ENCODE assay signal across 22 cellular contexts in the genomic region with DNA sequence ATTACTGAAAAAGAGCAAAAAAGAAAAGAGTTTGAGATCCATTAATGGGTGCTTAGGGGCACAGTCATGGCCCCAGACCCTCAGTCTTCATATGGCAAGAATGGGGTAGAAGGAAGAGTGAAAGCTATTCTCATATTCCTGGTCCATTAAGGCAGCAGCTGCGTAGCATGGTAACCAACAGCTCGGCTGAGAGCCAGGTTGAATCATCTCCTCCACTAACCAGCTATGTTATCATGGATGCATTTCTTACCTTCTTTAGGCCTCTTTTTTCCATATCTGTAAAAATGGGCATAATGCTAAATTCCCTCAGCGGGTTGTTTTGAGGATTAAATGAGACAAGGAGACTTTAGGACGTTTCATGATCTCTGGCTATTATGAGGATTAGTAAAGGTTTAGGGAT. TPM values are rescaled to one million over a fixed set of nuclear protein-coding genes. Genes with fewer than 3 reads are reported as not detected.
A peak's percentile ranks its signal among the peaks of the same experiment; 100 is the strongest.
DNase-seq lines count a peak whose midpoint lies in the region; ATAC-seq and TF ChIP-seq lines count a peak whose summit lies in the region.
"Had no signal": no experiment of that assay in that cellular context is flagged by ENCODE, and none has a peak within 500 bp of the region (broad histone marks: within the 10 kb centered on the region; RNA-seq: fewer than 3 reads in every experiment).

No MANE protein-coding gene starts in this region.

- no peak overlapping the region for H3K4me3 Mint-ChIP-seq in stimulated activated naive CD8-positive, alpha-beta T cell treated with anti-CD3 and anti-CD28 coated beads, Interleukin-15, amount 100 ng/mL, for 72 hours

- H3K27ac ChIP-seq in WERI-Rb-1, result 0 out of 2 replicates have a peak overlapping the region, but pooled peaks have one; percentile 9
- H3K27ac ChIP-seq: C4-2B, KMS-11, ovary had no signal

- no peak overlapping the region for H3K4me3 ChIP-seq in WERI-Rb-1 (ENCODE audit: low read depth, low read length)
- no peak overlapping the region for H3K4me3 ChIP-seq in fibroblast of mammary gland (ENCODE audit: control insufficient read depth, low read depth, low read length)
- H3K4me3 ChIP-seq: body of pancreas, hepatocyte, ovary, thoracic aorta had no signal

- DNase-seq in HT1080 (ENCODE audit: low read depth) (peak; percentile 61), WERI-Rb-1 (no peak), fibroblast of mammary gland (ENCODE audit: low read depth) (peak; percentile 67), superior temporal gyrus (ENCODE audit: extremely low spot score) (peak; percentile 35), HT-29 (ENCODE audit: low spot score) (no peak), Kasumi-1 (lab: John Stamatoyannopoulos, UW) (no peak)
- DNase-seq in stimulated activated naive CD8-positive, alpha-beta T cell treated with anti-CD3 and anti-CD28 coated beads, Interleukin-15, amount 100 ng/mL, for 72 hours, result no peak
- DNase-seq: activated CD4-positive, CD25-positive, alpha-beta regulatory T cell treated with anti-CD3 and anti-CD28 coated beads, Interleukin-2, amount 50 U/mL, for 72 hours; activated CD8-positive, alpha-beta memory T cell treated with anti-CD3 and anti-CD28 coated beads, Interleukin-2, amount 50 U/mL, for 48 hours; activated gamma-delta T cell treated with Interleukin-2 at 50 U/mL for 16 hours; DMS53; NCI-H1436; NK-92 treated with Interleukin-12 subunit alpha and Interleukin-12 subunit beta, amount 100 ng/mL, for 24 hours; SIG-M5; stimulated activated CD4-positive, alpha-beta T cell treated with anti-CD3 and anti-CD28 coated beads, Interleukin-4, amount 100 ng/mL, for 24 hours had no signal

- no peaks in the 10 kb centered on the region for H3K9me3 Mint-ChIP-seq in stimulated activated naive CD8-positive, alpha-beta T cell treated with anti-CD3 and anti-CD28 coated beads, Interleukin-15, amount 100 ng/mL, for 72 hours
- H3K9me3 Mint-ChIP-seq: T-helper 2 cell treated with Interferon-gamma antibody and Interleukin-4, amounts not matched to agents 5 μg/mL and 100 μg/mL, for 36 hours had no signal

- H3K36me3 ChIP-seq in WERI-Rb-1, result no peaks in the 10 kb centered on the region
- H3K36me3 ChIP-seq: ovary, thoracic aorta had no signal

- no peak for ATAC-seq in stimulated activated naive CD8-positive, alpha-beta T cell treated with anti-CD3 and anti-CD28 coated beads, Interleukin-15, amount 100 ng/mL, for 72 hours

- peaks cover 29% of the 10 kb centered on the region for H3K4me1 Mint-ChIP-seq in stimulated activated naive CD8-positive, alpha-beta T cell treated with anti-CD3 and anti-CD28 coated beads, Interleukin-15, amount 100 ng/mL, for 72 hours

- TF ChIP-seq CTCF in WERI-Rb-1 (IDR thresholded peaks at IDR 0.05; ENCODE audit: low read depth, low read length) (no peak), fibroblast of mammary gland (conservative IDR thresholded peaks at IDR 0.05; ENCODE audit: control insufficient read depth, insufficient read depth, low read depth, low read length) (no peak)

- H3K27me3 ChIP-seq in WERI-Rb-1 (ENCODE audit: insufficient read depth, low read depth, severe bottlenecking), result no peaks in the 10 kb centered on the region
- H3K27me3 ChIP-seq: body of pancreas had no signal

- H3K27ac Mint-ChIP-seq in stimulated activated naive CD8-positive, alpha-beta T cell treated with anti-CD3 and anti-CD28 coated beads, Interleukin-15, amount 100 ng/mL, for 72 hours, result no peak overlapping the region

- H3K27me3 Mint-ChIP-seq in stimulated activated naive CD8-positive, alpha-beta T cell treated with anti-CD3 and anti-CD28 coated beads, Interleukin-15, amount 100 ng/mL, for 72 hours, result no peaks in the 10 kb centered on the region

- no peaks in the 10 kb centered on the region for H3K9me3 ChIP-seq in WERI-Rb-1 (ENCODE audit: severe bottlenecking)
- H3K9me3 ChIP-seq: body of pancreas, ovary, thoracic aorta had no signal

RNA-seq across cellular contexts. Expression of gene SARS1, which starts 15.0 kb away (rescaled TPM):
- 173 and 183 TPM in 2 replicates for total RNA-seq in HT1080 (2014; rRNA removed; shearing (Covaris generic))
- 233 and 247 TPM in 2 replicates for polyA plus RNA-seq in HT1080 (2015; cell fraction: cytosol; rRNA removed)
- 296 and 304 TPM in 2 replicates for polyA plus RNA-seq in HT1080 (2015; cell fraction: nucleus; rRNA removed)
- 109 and 125 TPM in 2 replicates for total RNA-seq in HT-29 (2014; rRNA removed; shearing (Covaris generic))

RNA-seq across cellular contexts. Expression of gene CELSR2, which starts 50.6 kb away (rescaled TPM):
- total RNA-seq in HT1080 (2014; rRNA removed; shearing (Covaris generic)), result 1.5 and 1.7 TPM in 2 replicates
- polyA plus RNA-seq in HT1080 (2015; cell fraction: cytosol; rRNA removed), result 3.1 and 3.6 TPM in 2 replicates
- polyA plus RNA-seq in HT1080 (2015; cell fraction: nucleus; rRNA removed), result 10.2 and 10.7 TPM in 2 replicates
- 1.1 and 1.4 TPM in 2 replicates for total RNA-seq in HT-29 (2014; rRNA removed; shearing (Covaris generic))

Comparison
In these comparisons a context has a peak if more than half of its experiments do, and no peak if none do; other contexts are left out.
1. DNase-seq: peak in HT1080 (single experiment), fibroblast of mammary gland (single experiment) and superior temporal gyrus (single experiment); none in WERI-Rb-1 (single experiment), HT-29 (single experiment), stimulated activated naive CD8-positive, alpha-beta T cell treated with anti-CD3 and anti-CD28 coated beads, Interleukin-15, amount 100 ng/mL, for 72 hours (0 of 2) and Kasumi-1 (0 of 2).